Comparison of ENCODE assay signal across 8 cellular contexts in genomic region chr12:74539261-74539660, GRCh38. TPM values are rescaled to one million over a fixed set of nuclear protein-coding genes. Genes with fewer than 3 reads are reported as not detected.
DNase-seq lines count a peak whose midpoint lies in the region; ATAC-seq and TF ChIP-seq lines count a peak whose summit lies in the region.

No MANE protein-coding gene starts in this region.

- H3K36me3 Mint-ChIP-seq in activated naive CD8-positive, alpha-beta T cell treated with anti-CD3 and anti-CD28 coated beads, Interleukin-2, amount 50 U/mL, for 24 hours (ENCODE audit: low read depth), result peaks cover 55% of the 10 kb centered on the region

- H3K27me3 ChIP-seq in heart left ventricle (no peaks in the 10 kb centered on the region), right lobe of liver (no peaks in the 10 kb centered on the region)

- DNase-seq in heart left ventricle (no peak), left ventricle myocardium superior (no peak), right lobe of liver (no peak), NCI-H2227 (lab: John Stamatoyannopoulos, UW; ENCODE audit: unreplicated experiment) (no peak), pons (ENCODE audit: low spot score) (no peak)
- DNase-seq in activated naive CD8-positive, alpha-beta T cell treated with anti-CD3 and anti-CD28 coated beads, Interleukin-2, amount 50 U/mL, for 24 hours, result no peak

- H3K27me3 Mint-ChIP-seq in activated naive CD8-positive, alpha-beta T cell treated with anti-CD3 and anti-CD28 coated beads, Interleukin-2, amount 50 U/mL, for 24 hours, result no peaks in the 10 kb centered on the region

- intact Hi-C loops in heart left ventricle (cut with DNase I) (no loop called here), left ventricle myocardium superior (cut with micrococcal nuclease) (no loop called here), right lobe of liver (cut with DNase I) (no loop called here)

- H3K27ac ChIP-seq in heart left ventricle (peak overlapping the region in 7 of 12 donors; percentile 6 to 95 (median 91)), right lobe of liver (no peak overlapping the region), urinary bladder (ENCODE audit: low read depth) (no peak overlapping the region)

- peak overlapping the region; percentile 98 for H3K27ac Mint-ChIP-seq in activated naive CD8-positive, alpha-beta T cell treated with anti-CD3 and anti-CD28 coated beads, Interleukin-2, amount 50 U/mL, for 24 hours

- no peak for ATAC-seq in heart left ventricle
- ATAC-seq in left ventricle myocardium superior, result no peak
- no peak for ATAC-seq in activated naive CD8-positive, alpha-beta T cell treated with anti-CD3 and anti-CD28 coated beads, Interleukin-2, amount 50 U/mL, for 24 hours
- no peak for ATAC-seq in right lobe of liver
- no peak for ATAC-seq in GM21723 (IDR thresholded peaks at IDR 0.05; ENCODE audit: unreplicated experiment)

- no peak for TF ChIP-seq CTCF in heart left ventricle (IDR thresholded peaks at IDR 0.05)
- TF ChIP-seq CTCF in right lobe of liver (IDR thresholded peaks at IDR 0.05), result no peak

- H3K36me3 ChIP-seq in heart left ventricle (peaks cover 0 to 24% (median 7%) of the 10 kb centered on the region in 9 donors), right lobe of liver (peaks cover 0 to 3% (median 1%) of the 10 kb centered on the region in 4 donors), urinary bladder (ENCODE audit: insufficient read depth) (no peaks in the 10 kb centered on the region)

- TF ChIP-seq POLR2A in heart left ventricle (IDR thresholded peaks at IDR 0.05) (no peak), right lobe of liver (IDR thresholded peaks at IDR 0.05) (no peak)

- no peaks in the 10 kb centered on the region for H3K9me3 ChIP-seq in heart left ventricle
- H3K9me3 ChIP-seq in right lobe of liver, result no peaks in the 10 kb centered on the region

- H3K4me1 Mint-ChIP-seq in activated naive CD8-positive, alpha-beta T cell treated with anti-CD3 and anti-CD28 coated beads, Interleukin-2, amount 50 U/mL, for 24 hours, result peaks cover 52% of the 10 kb centered on the region

- H3K4me3 ChIP-seq in heart left ventricle, result peak overlapping the region in 11 of 12 donors; percentile 51 to 97 (median 74)
- H3K4me3 ChIP-seq in right lobe of liver, result peak overlapping the region in 2 of 3 donors; percentile 79 to 93
- H3K4me3 ChIP-seq in urinary bladder (ENCODE audit: low read depth, low read length), result peak overlapping the region; percentile 5

- WGBS in heart left ventricle, 4 donors, result 46 to 63% (median 51%) methylated on average over 4 of the region's 4 CpGs
- 79% methylated on average over 3 of the region's 4 CpGs for WGBS in right lobe of liver (ENCODE audit: insufficient coverage, low coverage, low lambda C conversion rate, missing lambda C conversion rate)
- 54% methylated on average over 4 of the region's 4 CpGs for WGBS in urinary bladder

- H3K9me3 Mint-ChIP-seq in activated naive CD8-positive, alpha-beta T cell treated with anti-CD3 and anti-CD28 coated beads, Interleukin-2, amount 50 U/mL, for 24 hours, result no peaks in the 10 kb centered on the region

- peaks cover 3 to 45% (median 38%) of the 10 kb centered on the region in 12 donors for H3K4me1 ChIP-seq in heart left ventricle
- peaks cover 0 to 28% (median 8%) of the 10 kb centered on the region in 4 donors for H3K4me1 ChIP-seq in right lobe of liver
- peaks cover 1% of the 10 kb centered on the region for H3K4me1 ChIP-seq in urinary bladder (ENCODE audit: insufficient read depth)

- peak overlapping the region; percentile 96 for H3K4me3 Mint-ChIP-seq in activated naive CD8-positive, alpha-beta T cell treated with anti-CD3 and anti-CD28 coated beads, Interleukin-2, amount 50 U/mL, for 24 hours

RNA-seq across cellular contexts. Expression of gene ATXN7L3B, which starts 1.6 kb away (rescaled TPM):
- 10 to 100 TPM; 20.8 to 25.5 (median 22.4) TPM for total RNA-seq in heart left ventricle
- polyA plus RNA-seq in heart left ventricle, result 10 to 100 TPM in 1 of 2 donors, 1 to 10 TPM in 1; 7.0 to 19.0 TPM
- total RNA-seq in left ventricle myocardium superior, result 23.1 TPM
- 10 to 100 TPM; 10.8 to 16.6 (median 11.7) TPM for total RNA-seq in right lobe of liver
- 36.0 TPM for total RNA-seq in urinary bladder
- 21.8 TPM for polyA plus RNA-seq in urinary bladder

Comparison
In these comparisons a context has a peak if more than half of its experiments do, and no peak if none do; other contexts are left out.
1. H3K27ac ChIP-seq: peak in heart left ventricle (7 of 12); none in right lobe of liver (0 of 3) and urinary bladder (single experiment).
2. H3K4me3 ChIP-seq: peak in every context shown above with its lines; median percentile 86 in right lobe of liver; 74 in heart left ventricle; 5 in urinary bladder.